1 cellular context compared by ENCODE assay signal in genomic region chr6:89035252-89036106, GRCh38.
A peak's percentile ranks its signal among the peaks of the same experiment; 100 is the strongest.
TF ChIP-seq lines count a peak whose summit lies in the region.

No MANE protein-coding gene starts in this region.

TF ChIP-seq in K562, 482 proteins besides CTCF, POLR2A, EP300 and RAD21 (continued from another document and continues in another):
- TF ChIP-seq THRB (CRISPR knock-in tag; conservative IDR thresholded peaks at IDR 0.05) = no peak
- TF ChIP-seq JUND (IDR thresholded peaks at IDR 0.05; ENCODE audit: borderline replicate concordance, low read depth, low read length) = peak; percentile 28; the same call in 1 of the 2 replicates
- TF ChIP-seq JUND (tag; IDR thresholded peaks at IDR 0.05; ENCODE audit: borderline replicate concordance, low read depth, low read length) = peak; percentile 59; the same call in 1 of the 3 replicates
- peak; percentile 29; the same call in 1 of the 2 replicates for TF ChIP-seq RAD51 (IDR thresholded peaks at IDR 0.05; ENCODE audit: borderline replicate concordance, low read depth)
- TF ChIP-seq SPI1 (IDR thresholded peaks at IDR 0.05; ENCODE audit: borderline replicate concordance, low read depth, low read length) = no peak
- TF ChIP-seq FOXK1 (CRISPR knock-in tag; IDR thresholded peaks at IDR 0.05; ENCODE audit: borderline replicate concordance) = no peak
- TF ChIP-seq TEAD1 (CRISPR knock-in tag; IDR thresholded peaks at IDR 0.05) = peak in 1 of 2 experiments; percentile 42; a peak in 2 of 4 replicates
- no peak for TF ChIP-seq GMEB1 (CRISPR knock-in tag; IDR thresholded peaks at IDR 0.05)
- TF ChIP-seq HINFP (tag; conservative IDR thresholded peaks at IDR 0.05; ENCODE audit: low read depth) = no peak
- no peak for TF ChIP-seq RBM34 (IDR thresholded peaks at IDR 0.05; ENCODE audit: borderline replicate concordance, insufficient read depth, low read length)
- TF ChIP-seq ZBTB43 (CRISPR knock-in tag; IDR thresholded peaks at IDR 0.05) = no peak
- peak; percentile 39; the same call in 1 of the 2 replicates for TF ChIP-seq ZNF592 (IDR thresholded peaks at IDR 0.05)
- peak; percentile 67 for TF ChIP-seq EHMT2 (IDR thresholded peaks at IDR 0.05)
- no peak for TF ChIP-seq ZNF785 (CRISPR knock-in tag; IDR thresholded peaks at IDR 0.05)
- no peak for TF ChIP-seq MITF (IDR thresholded peaks at IDR 0.05)
- TF ChIP-seq SAP30 (IDR thresholded peaks at IDR 0.05; ENCODE audit: borderline replicate concordance, insufficient read depth, low read depth, low read length, poor library complexity, severe bottlenecking) = no peak
- no peak for TF ChIP-seq MCM2 (IDR thresholded peaks at IDR 0.05; ENCODE audit: low read depth)
- TF ChIP-seq PHF21A (IDR thresholded peaks at IDR 0.05; ENCODE audit: borderline replicate concordance, low read depth) = no peak
- TF ChIP-seq ZBTB49 (CRISPR knock-in tag; IDR thresholded peaks at IDR 0.05; ENCODE audit: borderline replicate concordance) = no peak
- no peak for TF ChIP-seq GTF2F1 (IDR thresholded peaks at IDR 0.05; ENCODE audit: low read depth, low read length)
- no peak for TF ChIP-seq BRF1 (IDR thresholded peaks at IDR 0.05; ENCODE audit: borderline replicate concordance, extremely low read depth, insufficient read length)
- TF ChIP-seq CTCFL (IDR thresholded peaks at IDR 0.05; ENCODE audit: borderline replicate concordance, insufficient read depth, low read depth, low read length, poor library complexity, severe bottlenecking) = no peak
- no peak for TF ChIP-seq SIN3A (IDR thresholded peaks at IDR 0.05; ENCODE audit: borderline replicate concordance in 2 of 2, control insufficient read depth in 1 of 2, low read depth in 2 of 2, low read length in 2 of 2)
- no peak for TF ChIP-seq ZNF57 (CRISPR knock-in tag; IDR thresholded peaks at IDR 0.05)
- TF ChIP-seq ZBTB1 (CRISPR knock-in tag; IDR thresholded peaks at IDR 0.05; ENCODE audit: borderline replicate concordance, low read depth) = no peak
- TF ChIP-seq NUFIP1 (IDR thresholded peaks at IDR 0.05; ENCODE audit: partially characterized antibody) = peak; percentile 37
- no peak for TF ChIP-seq ZFP1 (CRISPR knock-in tag; IDR thresholded peaks at IDR 0.05)
- no peak for TF ChIP-seq HMG20A (CRISPR knock-in tag; conservative IDR thresholded peaks at IDR 0.05)
- no peak for TF ChIP-seq SNIP1 (IDR thresholded peaks at IDR 0.05; ENCODE audit: low read depth)
- TF ChIP-seq CCAR2 (IDR thresholded peaks at IDR 0.05; ENCODE audit: low read depth, low read length) = no peak
- no peak for TF ChIP-seq RFX1 (IDR thresholded peaks at IDR 0.05)
- no peak for TF ChIP-seq PATZ1 (CRISPR knock-in tag; IDR thresholded peaks at IDR 0.05; ENCODE audit: borderline replicate concordance)
- no peak for TF ChIP-seq CEBPZ (IDR thresholded peaks at IDR 0.05; ENCODE audit: borderline replicate concordance, low read depth, low read length)
- TF ChIP-seq HNRNPL (IDR thresholded peaks at IDR 0.05; ENCODE audit: low read depth, low read length) = no peak
- TF ChIP-seq GATAD2B (IDR thresholded peaks at IDR 0.05; ENCODE audit: borderline replicate concordance) = no peak
- TF ChIP-seq PTRF (tag; IDR thresholded peaks at IDR 0.05) = no peak
- no peak for TF ChIP-seq ZNF253 (CRISPR knock-in tag; conservative IDR thresholded peaks at IDR 0.05)
